ENCODE assay signal across 21 cellular contexts in genomic region chr19:13990085-13990484, GRCh38. TPM values are rescaled to one million over a fixed set of nuclear protein-coding genes. Genes with fewer than 3 reads are reported as not detected.
DNase-seq lines count a peak whose midpoint lies in the region; ATAC-seq and TF ChIP-seq lines count a peak whose summit lies in the region.
"Had no signal": no experiment of that assay in that cellular context is flagged by ENCODE, and none has a peak within 500 bp of the region (broad histone marks: within the 10 kb centered on the region; RNA-seq: fewer than 3 reads in every experiment).

No MANE protein-coding gene starts in this region.

- no peaks in the 10 kb centered on the region for H3K9me3 Mint-ChIP-seq in activated naive CD8-positive, alpha-beta T cell (ENCODE audit: low read depth)
- no peaks in the 10 kb centered on the region for H3K9me3 Mint-ChIP-seq in activated naive CD8-positive, alpha-beta T cell treated with anti-CD3 and anti-CD28 coated beads, Interleukin-2, amount 50 U/mL, for 24 hours
- no peaks in the 10 kb centered on the region for H3K9me3 Mint-ChIP-seq in endodermal cell
- no peaks in the 10 kb centered on the region for H3K9me3 Mint-ChIP-seq in stimulated activated naive B cell treated with anti-CD40 and anti-IgM and Interleukin-4, amounts not matched to agents 10 μg/mL and 1 μg/mL and 100 μg/mL, for 72 hours

- TF ChIP-seq CTCF in endodermal cell (conservative IDR thresholded peaks at IDR 0.05): no peak

- no peak overlapping the region for H3K4me3 Mint-ChIP-seq in activated naive CD8-positive, alpha-beta T cell
- H3K4me3 Mint-ChIP-seq in activated naive CD8-positive, alpha-beta T cell treated with anti-CD3 and anti-CD28 coated beads, Interleukin-2, amount 50 U/mL, for 24 hours: no peak overlapping the region
- H3K4me3 Mint-ChIP-seq in endodermal cell: no peak overlapping the region
- no peak overlapping the region for H3K4me3 Mint-ChIP-seq in stimulated activated naive B cell treated with anti-CD40 and anti-IgM and Interleukin-4, amounts not matched to agents 10 μg/mL and 1 μg/mL and 100 μg/mL, for 72 hours

- no peak for ATAC-seq in activated naive CD8-positive, alpha-beta T cell treated with anti-CD3 and anti-CD28 coated beads, Interleukin-2, amount 50 U/mL, for 24 hours
- ATAC-seq in stimulated activated naive B cell treated with anti-CD40 and anti-IgM and Interleukin-4, amounts not matched to agents 10 μg/mL and 1 μg/mL and 100 μg/mL, for 72 hours (replicated peaks): no peak
- ATAC-seq: K562 had no signal

- H3K27me3 ChIP-seq in endodermal cell (ENCODE audit: control insufficient read depth, insufficient read depth, low read length, poor library complexity, severe bottlenecking): no peaks in the 10 kb centered on the region
- H3K27me3 ChIP-seq: right atrium auricular region had no signal

- WGBS in endodermal cell (ENCODE audit: insufficient coverage in 1 of 2, insufficient read length in 1 of 2), 2 experiments: 91 to 100% methylated on average over 2 to 8 of the region's 8 CpGs

- H3K4me1 ChIP-seq in endodermal cell (ENCODE audit: control insufficient read depth, insufficient read depth, low read length): no peaks in the 10 kb centered on the region

- peak overlapping the region; percentile 98 for H3K27ac ChIP-seq in KOPT-K1 (ENCODE audit: low read depth, low read length, poor library complexity, severe bottlenecking)
- no peak overlapping the region for H3K27ac ChIP-seq in endodermal cell (ENCODE audit: low read depth, low read length)
- H3K27ac ChIP-seq: HL-60, right atrium auricular region, thoracic aorta had no signal

- H3K36me3 Mint-ChIP-seq in activated naive CD8-positive, alpha-beta T cell: peaks cover 3% of the 10 kb centered on the region
- peaks cover 15% of the 10 kb centered on the region for H3K36me3 Mint-ChIP-seq in activated naive CD8-positive, alpha-beta T cell treated with anti-CD3 and anti-CD28 coated beads, Interleukin-2, amount 50 U/mL, for 24 hours (ENCODE audit: low read depth)
- H3K36me3 Mint-ChIP-seq in endodermal cell (ENCODE audit: low read depth): peaks cover 42% of the 10 kb centered on the region
- H3K36me3 Mint-ChIP-seq in stimulated activated naive B cell treated with anti-CD40 and anti-IgM and Interleukin-4, amounts not matched to agents 10 μg/mL and 1 μg/mL and 100 μg/mL, for 72 hours: peaks cover 36% of the 10 kb centered on the region in 2 donors

- peaks cover 21% of the 10 kb centered on the region; the same call in 1 of the 2 replicates for H3K36me3 ChIP-seq in KOPT-K1 (ENCODE audit: insufficient read depth, low read length)
- H3K36me3 ChIP-seq in endodermal cell (ENCODE audit: control insufficient read depth, insufficient read depth, low read length): peaks cover 10% of the 10 kb centered on the region

- no peak overlapping the region for H3K4me3 ChIP-seq in endodermal cell (ENCODE audit: low read length)
- H3K4me3 ChIP-seq: K562, left ventricle myocardium inferior, right atrium auricular region, thoracic aorta had no signal

- peaks cover 54% of the 10 kb centered on the region for H3K4me1 Mint-ChIP-seq in activated naive CD8-positive, alpha-beta T cell (ENCODE audit: low read depth)
- peaks cover 48% of the 10 kb centered on the region for H3K4me1 Mint-ChIP-seq in activated naive CD8-positive, alpha-beta T cell treated with anti-CD3 and anti-CD28 coated beads, Interleukin-2, amount 50 U/mL, for 24 hours
- H3K4me1 Mint-ChIP-seq in endodermal cell: peaks cover 22% of the 10 kb centered on the region
- peaks cover 25 to 57% of the 10 kb centered on the region in 2 donors for H3K4me1 Mint-ChIP-seq in stimulated activated naive B cell treated with anti-CD40 and anti-IgM and Interleukin-4, amounts not matched to agents 10 μg/mL and 1 μg/mL and 100 μg/mL, for 72 hours

- DNase-seq in activated naive CD8-positive, alpha-beta T cell treated with anti-CD3 and anti-CD28 coated beads, Interleukin-2, amount 50 U/mL, for 24 hours: no peak
- DNase-seq in endodermal cell: no peak
- no peak for DNase-seq in stimulated activated naive B cell treated with anti-CD40 and anti-IgM and Interleukin-4, amounts not matched to agents 10 μg/mL and 1 μg/mL and 100 μg/mL, for 72 hours
- DNase-seq in T-helper 9 cell: no peak
- DNase-seq in pons (ENCODE audit: low spot score): no peak
- DNase-seq: activated effector memory CD4-positive, alpha-beta T cell treated with Interleukin-2 at 50 U/mL for 16 hours; head of caudate nucleus; left ventricle myocardium inferior; NCI-H1092 treated with DMSO at 0.1 percent for 48 hours; NCI-H2081; nucleus accumbens; stimulated activated CD4-positive, alpha-beta T cell treated with anti-CD3 and anti-CD28 coated beads, Interleukin-12 subunit alpha, Interleukin-12 subunit beta, amount 100 ng/mL, for 4 hours had no signal

- H3K27ac Mint-ChIP-seq in activated naive CD8-positive, alpha-beta T cell: peak overlapping the region; percentile 98
- H3K27ac Mint-ChIP-seq in activated naive CD8-positive, alpha-beta T cell treated with anti-CD3 and anti-CD28 coated beads, Interleukin-2, amount 50 U/mL, for 24 hours: no peak overlapping the region
- peak overlapping the region; percentile 81 for H3K27ac Mint-ChIP-seq in endodermal cell
- peak overlapping the region; percentile 66 for H3K27ac Mint-ChIP-seq in stimulated activated naive B cell treated with anti-CD40 and anti-IgM and Interleukin-4, amounts not matched to agents 10 μg/mL and 1 μg/mL and 100 μg/mL, for 72 hours

- H3K27me3 Mint-ChIP-seq in activated naive CD8-positive, alpha-beta T cell: no peaks in the 10 kb centered on the region
- H3K27me3 Mint-ChIP-seq in activated naive CD8-positive, alpha-beta T cell treated with anti-CD3 and anti-CD28 coated beads, Interleukin-2, amount 50 U/mL, for 24 hours: no peaks in the 10 kb centered on the region
- no peaks in the 10 kb centered on the region for H3K27me3 Mint-ChIP-seq in endodermal cell (ENCODE audit: insufficient read depth)
- no peaks in the 10 kb centered on the region for H3K27me3 Mint-ChIP-seq in stimulated activated naive B cell treated with anti-CD40 and anti-IgM and Interleukin-4, amounts not matched to agents 10 μg/mL and 1 μg/mL and 100 μg/mL, for 72 hours

- H3K9ac ChIP-seq in endodermal cell (ENCODE audit: extremely low read depth, low read length, poor library complexity, severe bottlenecking): no peak overlapping the region

- no peaks in the 10 kb centered on the region for H3K9me3 ChIP-seq in KOPT-K1 (ENCODE audit: insufficient read depth, low read length, poor library complexity, severe bottlenecking)
- no peaks in the 10 kb centered on the region for H3K9me3 ChIP-seq in endodermal cell (ENCODE audit: control insufficient read depth, low read length)
- H3K9me3 ChIP-seq: left ventricle myocardium inferior, right atrium auricular region, thoracic aorta had no signal

RNA-seq across cellular contexts. Expression of gene RFX1, which starts 16.0 kb away (rescaled TPM):
- 10 to 100 TPM; 17.1 to 24.3 TPM for total RNA-seq in endodermal cell
- 11.6 TPM for polyA plus RNA-seq in endodermal cell (2013, experiment 1 of 2)
- 11.2 TPM for polyA plus RNA-seq in endodermal cell (2013, experiment 2 of 2)

RNA-seq across cellular contexts. Expression of gene DCAF15, which starts 37.8 kb away (rescaled TPM):
- 10 to 100 TPM; 62.4 to 72.9 TPM for total RNA-seq in endodermal cell
- 55.3 TPM for polyA plus RNA-seq in endodermal cell (2013, experiment 1 of 2)
- polyA plus RNA-seq in endodermal cell (2013, experiment 2 of 2): 50.7 TPM

RNA-seq across cellular contexts. Expression of gene RLN3, which starts 37.9 kb away (rescaled TPM):
- total RNA-seq in endodermal cell: not detected
- not detected for polyA plus RNA-seq in endodermal cell (2013, experiment 1 of 2)
- polyA plus RNA-seq in endodermal cell (2013, experiment 2 of 2): not detected
- total RNA-seq: Daoy, left ventricle myocardium inferior, mononuclear cell, NCI-H460, right atrium auricular region, thoracic aorta had no signal

RNA-seq across cellular contexts. Expression of gene IL27RA, which starts 41.5 kb away (rescaled TPM):
- 10 to 100 TPM; 10.3 to 10.8 TPM for total RNA-seq in endodermal cell
- polyA plus RNA-seq in endodermal cell (2013, experiment 1 of 2): 4.4 TPM
- polyA plus RNA-seq in endodermal cell (2013, experiment 2 of 2): 4.1 TPM

RNA-seq across cellular contexts. Expression of gene PODNL1, which starts 51.9 kb away (rescaled TPM):
- under 1 TPM in 1 of 2 donors, not detected in 1; 0.29 TPM for total RNA-seq in endodermal cell
- 1.3 TPM for polyA plus RNA-seq in endodermal cell (2013, experiment 1 of 2)
- 3.0 TPM for polyA plus RNA-seq in endodermal cell (2013, experiment 2 of 2)
- total RNA-seq: Daoy, mononuclear cell, NCI-H460 had no signal
